In genomic region chr12:82620917-82621316, GRCh38 we compare ENCODE assay signal across 6 cellular contexts.
"Had no signal": no experiment of that assay in that cellular context is flagged by ENCODE, and none has a peak within 500 bp of the region (broad histone marks: within the 10 kb centered on the region; RNA-seq: fewer than 3 reads in every experiment).

No MANE protein-coding gene starts in this region.

- DNase-seq: IMR-90, KBM-7, KG1 had no signal

- ATAC-seq: K562 had no signal

- FAIRE-seq: HTR-8/SVneo, K562 had no signal

- H3K4me3 ChIP-seq: K562 had no signal

- H3K27ac ChIP-seq: HL-60 had no signal
